In genomic region chrX:133005616-133006015, GRCh38 we compare ENCODE assay signal across 36 cellular contexts. TPM values are rescaled to one million over a fixed set of nuclear protein-coding genes. Genes with fewer than 3 reads are reported as not detected.
"Had no signal": no experiment of that assay in that cellular context is flagged by ENCODE, and none has a peak within 500 bp of the region (broad histone marks: within the 10 kb centered on the region; RNA-seq: fewer than 3 reads in every experiment).

No MANE protein-coding gene starts in this region.

- H3K27me3 Mint-ChIP-seq: activated naive CD4-positive, alpha-beta T cell treated with anti-CD3 and anti-CD28 coated beads, Interleukin-2, amount 10 ng/mL, durations not matched to agents 7 days and 5 days; activated naive CD4-positive, alpha-beta T cell treated with anti-CD3 and anti-CD28 coated beads, Interleukin-2, amount 50 U/mL, for 24 hours; activated naive CD8-positive, alpha-beta T cell; activated naive CD8-positive, alpha-beta T cell treated with anti-CD3 and anti-CD28 coated beads for 36 hours; activated naive CD8-positive, alpha-beta T cell treated with anti-CD3 and anti-CD28 coated beads, Interleukin-2, amount 10 ng/mL, durations not matched to agents 7 days and 5 days had no signal

- H3K9me3 ChIP-seq: adrenal gland, ascending aorta, body of pancreas had no signal

- H3K4me1 ChIP-seq: adrenal gland, ascending aorta, body of pancreas, breast epithelium had no signal

- H3K4me1 Mint-ChIP-seq: activated naive CD4-positive, alpha-beta T cell treated with anti-CD3 and anti-CD28 coated beads, Interleukin-2, amount 10 ng/mL, durations not matched to agents 7 days and 5 days; activated naive CD4-positive, alpha-beta T cell treated with anti-CD3 and anti-CD28 coated beads, Interleukin-2, amount 50 U/mL, for 24 hours; activated naive CD8-positive, alpha-beta T cell treated with anti-CD3 and anti-CD28 coated beads for 36 hours; activated naive CD8-positive, alpha-beta T cell treated with anti-CD3 and anti-CD28 coated beads, Interleukin-2, amount 10 ng/mL, durations not matched to agents 7 days and 5 days; activated naive CD8-positive, alpha-beta T cell treated with anti-CD3 and anti-CD28 coated beads, Interleukin-2, amount 50 U/mL, for 24 hours; activated T-helper 17 cell treated with anti-CD3 and anti-CD28 coated beads, Interleukin-2, amount 50 U/mL, for 72 hours; central memory CD8-positive, alpha-beta T cell had no signal

- H3K4me3 ChIP-seq: adrenal gland, ascending aorta, body of pancreas, breast epithelium, cardiac muscle cell had no signal

- H3K36me3 ChIP-seq: adrenal gland, ascending aorta, brain microvascular endothelial cell, breast epithelium, cardiac muscle cell had no signal

- H3K27ac ChIP-seq: adrenal gland, ascending aorta, body of pancreas, brain microvascular endothelial cell, breast epithelium, cardiac muscle cell had no signal

- DNase-seq: activated effector memory CD4-positive, alpha-beta T cell treated with anti-CD3 and anti-CD28 coated beads, Interleukin-2, amount 50 U/mL, for 16 hours; activated effector memory CD4-positive, alpha-beta T cell treated with Interleukin-2 at 50 U/mL for 16 hours; activated gamma-delta T cell; activated gamma-delta T cell treated with Interleukin-2 at 50 U/mL for 16 hours; activated naive CD4-positive, alpha-beta T cell; activated naive CD4-positive, alpha-beta T cell treated with anti-CD3 and anti-CD28 coated beads for 36 hours; activated naive CD4-positive, alpha-beta T cell treated with anti-CD3 and anti-CD28 coated beads, Interleukin-2, amount 10 ng/mL, durations not matched to agents 7 days and 5 days; activated naive CD4-positive, alpha-beta T cell treated with anti-CD3 and anti-CD28 coated beads, Interleukin-2, amount 50 U/mL, for 16 hours; activated naive CD4-positive, alpha-beta T cell treated with Interleukin-2 at 50 U/mL for 16 hours; activated naive CD8-positive, alpha-beta T cell treated with anti-CD3 and anti-CD28 coated beads for 36 hours; activated naive CD8-positive, alpha-beta T cell treated with anti-CD3 and anti-CD28 coated beads, Interleukin-2, amount 10 ng/mL, durations not matched to agents 7 days and 5 days; activated naive CD8-positive, alpha-beta T cell treated with anti-CD3 and anti-CD28 coated beads, Interleukin-2, amount 50 U/mL, for 24 hours; activated T-cell treated with anti-CD3 and anti-CD28 coated beads for 4 hours; activated T-cell treated with anti-CD3 and anti-CD28 coated beads, Interleukin-2, amount 50 U/mL, for 1 hour; activated T-cell treated with anti-CD3 and anti-CD28 coated beads, Interleukin-2, amount 50 U/mL, for 24 hours; activated T-cell treated with anti-CD3 and anti-CD28 coated beads, Interleukin-2, amount 50 U/mL, for 4 hours; activated T-cell treated with anti-CD3 and anti-CD28 coated beads, Interleukin-2, amount 50 U/mL, for 72 hours; adrenal gland; anterior cingulate cortex; aorta; body of pancreas; brain microvascular endothelial cell; caudate nucleus; central memory CD4-positive, alpha-beta T cell; cerebellar nuclear complex had no signal

- H3K36me3 Mint-ChIP-seq: activated naive CD4-positive, alpha-beta T cell treated with anti-CD3 and anti-CD28 coated beads, Interleukin-2, amount 10 ng/mL, durations not matched to agents 7 days and 5 days; activated naive CD4-positive, alpha-beta T cell treated with anti-CD3 and anti-CD28 coated beads, Interleukin-2, amount 50 U/mL, for 24 hours; activated naive CD4-positive, alpha-beta T cell treated with anti-CD3 and anti-CD28 coated beads, Interleukin-2, amount 50 U/mL, for 72 hours; activated naive CD8-positive, alpha-beta T cell; activated naive CD8-positive, alpha-beta T cell treated with anti-CD3 and anti-CD28 coated beads for 36 hours; activated naive CD8-positive, alpha-beta T cell treated with anti-CD3 and anti-CD28 coated beads, Interleukin-2, amount 10 ng/mL, durations not matched to agents 7 days and 5 days had no signal

- H3K4me3 Mint-ChIP-seq: activated naive CD4-positive, alpha-beta T cell treated with anti-CD3 and anti-CD28 coated beads for 36 hours; activated naive CD4-positive, alpha-beta T cell treated with anti-CD3 and anti-CD28 coated beads, Interleukin-2, amount 10 ng/mL, durations not matched to agents 7 days and 5 days; activated naive CD4-positive, alpha-beta T cell treated with anti-CD3 and anti-CD28 coated beads, Interleukin-2, amount 50 U/mL, for 24 hours; activated naive CD8-positive, alpha-beta T cell; activated naive CD8-positive, alpha-beta T cell treated with anti-CD3 and anti-CD28 coated beads for 36 hours; activated naive CD8-positive, alpha-beta T cell treated with anti-CD3 and anti-CD28 coated beads, Interleukin-2, amount 10 ng/mL, durations not matched to agents 7 days and 5 days; activated naive CD8-positive, alpha-beta T cell treated with anti-CD3 and anti-CD28 coated beads, Interleukin-2, amount 50 U/mL, for 24 hours; activated T-cell treated with anti-CD3 and anti-CD28 coated beads, Interleukin-2, amount 50 U/mL, for 24 hours; activated T-cell treated with anti-CD3 and anti-CD28 coated beads, Interleukin-2, amount 50 U/mL, for 4 hours; activated T-cell treated with anti-CD3 and anti-CD28 coated beads, Interleukin-2, amount 50 U/mL, for 72 hours; activated T-helper 1 cell treated with anti-CD3 and anti-CD28 coated beads, Interleukin-12 subunit alpha, Interleukin-12 subunit beta, Interleukin-2, Interleukin-4 antibody, amounts not matched to agents 30 ng/mL and 10 ng/mL and 1 ng/mL, durations not matched to agents 14 hours and 24 hours and 36 hours; activated T-helper 17 cell treated with anti-CD3 and anti-CD28 coated beads, Interleukin-2, amount 50 U/mL, for 72 hours; brain; central memory CD8-positive, alpha-beta T cell had no signal

- H3K27ac Mint-ChIP-seq: activated naive CD4-positive, alpha-beta T cell treated with anti-CD3 and anti-CD28 coated beads for 36 hours; activated naive CD4-positive, alpha-beta T cell treated with anti-CD3 and anti-CD28 coated beads, Interleukin-2, amount 10 ng/mL, durations not matched to agents 7 days and 5 days; activated naive CD4-positive, alpha-beta T cell treated with anti-CD3 and anti-CD28 coated beads, Interleukin-2, amount 50 U/mL, for 24 hours; activated naive CD4-positive, alpha-beta T cell treated with anti-CD3 and anti-CD28 coated beads, Interleukin-2, amount 50 U/mL, for 72 hours; activated naive CD8-positive, alpha-beta T cell; activated naive CD8-positive, alpha-beta T cell treated with anti-CD3 and anti-CD28 coated beads for 36 hours; activated naive CD8-positive, alpha-beta T cell treated with anti-CD3 and anti-CD28 coated beads, Interleukin-2, amount 10 ng/mL, durations not matched to agents 7 days and 5 days; activated naive CD8-positive, alpha-beta T cell treated with anti-CD3 and anti-CD28 coated beads, Interleukin-2, amount 50 U/mL, for 24 hours; activated T-cell treated with anti-CD3 and anti-CD28 coated beads, Interleukin-2, amount 50 U/mL, for 24 hours; activated T-cell treated with anti-CD3 and anti-CD28 coated beads, Interleukin-2, amount 50 U/mL, for 72 hours; activated T-helper 1 cell treated with anti-CD3 and anti-CD28 coated beads, Interleukin-12 subunit alpha, Interleukin-12 subunit beta, Interleukin-2, Interleukin-4 antibody, amounts not matched to agents 30 ng/mL and 10 ng/mL and 1 ng/mL, durations not matched to agents 14 hours and 24 hours and 36 hours; activated T-helper 17 cell treated with anti-CD3 and anti-CD28 coated beads, Interleukin-2, amount 50 U/mL, for 72 hours; activated T-helper 2 cell treated with anti-CD3 and anti-CD28 coated beads, Interferon-gamma antibody, Interleukin-2, Interleukin-4, amounts not matched to agents 10 μg/mL and 5 μg/mL and 100 μg/mL, durations not matched to agents 14 hours and 24 hours and 36 hours had no signal

- H3K9me3 Mint-ChIP-seq: activated naive CD4-positive, alpha-beta T cell treated with anti-CD3 and anti-CD28 coated beads, Interleukin-2, amount 10 ng/mL, durations not matched to agents 7 days and 5 days; activated naive CD4-positive, alpha-beta T cell treated with anti-CD3 and anti-CD28 coated beads, Interleukin-2, amount 50 U/mL, for 24 hours; activated naive CD8-positive, alpha-beta T cell treated with anti-CD3 and anti-CD28 coated beads for 36 hours; activated naive CD8-positive, alpha-beta T cell treated with anti-CD3 and anti-CD28 coated beads, Interleukin-2, amount 50 U/mL, for 24 hours; activated T-cell treated with anti-CD3 and anti-CD28 coated beads, Interleukin-2, amount 50 U/mL, for 24 hours; activated T-cell treated with anti-CD3 and anti-CD28 coated beads, Interleukin-2, amount 50 U/mL, for 4 hours; activated T-cell treated with anti-CD3 and anti-CD28 coated beads, Interleukin-2, amount 50 U/mL, for 72 hours; activated T-helper 1 cell treated with anti-CD3 and anti-CD28 coated beads, Interleukin-12 subunit alpha, Interleukin-12 subunit beta, Interleukin-2, Interleukin-4 antibody, amounts not matched to agents 30 ng/mL and 10 ng/mL and 1 ng/mL, durations not matched to agents 14 hours and 24 hours and 36 hours; activated T-helper 17 cell treated with anti-CD3 and anti-CD28 coated beads, Interleukin-2, amount 50 U/mL, for 72 hours; activated T-helper 2 cell treated with anti-CD3 and anti-CD28 coated beads, Interferon-gamma antibody, Interleukin-2, Interleukin-4, amounts not matched to agents 10 μg/mL and 5 μg/mL and 100 μg/mL, durations not matched to agents 14 hours and 24 hours and 36 hours; central memory CD8-positive, alpha-beta T cell had no signal

- H3K27me3 ChIP-seq: ascending aorta, body of pancreas, brain microvascular endothelial cell, cardiac muscle cell had no signal

RNA-seq across cellular contexts. Expression of gene HS6ST2, which starts 47.2 kb away (rescaled TPM):
- total RNA-seq: activated naive CD8-positive, alpha-beta T cell treated with anti-CD3 and anti-CD28 coated beads, Interleukin-2, amount 10 ng/mL, durations not matched to agents 7 days and 5 days; ascending aorta had no signal
- polyA plus RNA-seq: aorta had no signal
